In genomic region chr21:43299441-43300277, GRCh38 we compare ENCODE assay signal across 1 cellular context.
TF ChIP-seq lines count a peak whose summit lies in the region.

No MANE protein-coding gene starts in this region.

TF ChIP-seq in HepG2, 621 proteins besides CTCF, POLR2A, EP300 and RAD21 (continued from another document):
- no peak for TF ChIP-seq CEBPZ (IDR thresholded peaks at IDR 0.05; ENCODE audit: low read length)
- peak; percentile 35; the same call in 1 of the 2 replicates for TF ChIP-seq ZNF34 (CRISPR knock-in tag; IDR thresholded peaks at IDR 0.05; ENCODE audit: borderline replicate concordance)
- peak; percentile 15; the same call in 1 of the 2 replicates for TF ChIP-seq DPF2 (CRISPR knock-in tag; IDR thresholded peaks at IDR 0.05; ENCODE audit: borderline replicate concordance, low read depth)
- TF ChIP-seq NFE2L2 (IDR thresholded peaks at IDR 0.05; ENCODE audit: low read length), result no peak
- peak; percentile 89 for TF ChIP-seq TBX2 (CRISPR knock-in tag; IDR thresholded peaks at IDR 0.05; ENCODE audit: borderline replicate concordance)
- 0 out of 2 replicates have a peak, but pooled peaks have one; percentile 24 for TF ChIP-seq MYPOP (CRISPR knock-in tag; IDR thresholded peaks at IDR 0.05)
- TF ChIP-seq PBX2 (CRISPR knock-in tag; IDR thresholded peaks at IDR 0.05), result no peak
- no peak for TF ChIP-seq ZNF354B (CRISPR knock-in tag; IDR thresholded peaks at IDR 0.05)
- no peak for TF ChIP-seq ZUFSP (CRISPR knock-in tag; IDR thresholded peaks at IDR 0.05; ENCODE audit: borderline replicate concordance)
- TF ChIP-seq EEA1 (CRISPR knock-in tag; IDR thresholded peaks at IDR 0.05; ENCODE audit: borderline replicate concordance), result no peak
- TF ChIP-seq ZNF331 (CRISPR knock-in tag; IDR thresholded peaks at IDR 0.05), result no peak
- no peak for TF ChIP-seq ZNF768 (CRISPR knock-in tag; IDR thresholded peaks at IDR 0.05)
- TF ChIP-seq CSRNP1 (CRISPR knock-in tag; IDR thresholded peaks at IDR 0.05), result no peak
- no peak for TF ChIP-seq HOXA9 (CRISPR knock-in tag; IDR thresholded peaks at IDR 0.05; ENCODE audit: borderline replicate concordance)
- TF ChIP-seq ZNF224 (CRISPR knock-in tag; IDR thresholded peaks at IDR 0.05), result no peak
- no peak for TF ChIP-seq SMARCC2 (IDR thresholded peaks at IDR 0.05)
- no peak for TF ChIP-seq GLMP (CRISPR knock-in tag; IDR thresholded peaks at IDR 0.05; ENCODE audit: borderline replicate concordance)
- no peak for TF ChIP-seq ZNF431 (CRISPR knock-in tag; IDR thresholded peaks at IDR 0.05; ENCODE audit: borderline replicate concordance, low read depth)
- TF ChIP-seq DR1 (CRISPR knock-in tag; IDR thresholded peaks at IDR 0.05), result no peak
- TF ChIP-seq SRSF4 (IDR thresholded peaks at IDR 0.05; ENCODE audit: low read depth, low read length, poor library complexity, severe bottlenecking), result no peak
